ENCODE assay signal across 8 cellular contexts in the genomic region with DNA sequence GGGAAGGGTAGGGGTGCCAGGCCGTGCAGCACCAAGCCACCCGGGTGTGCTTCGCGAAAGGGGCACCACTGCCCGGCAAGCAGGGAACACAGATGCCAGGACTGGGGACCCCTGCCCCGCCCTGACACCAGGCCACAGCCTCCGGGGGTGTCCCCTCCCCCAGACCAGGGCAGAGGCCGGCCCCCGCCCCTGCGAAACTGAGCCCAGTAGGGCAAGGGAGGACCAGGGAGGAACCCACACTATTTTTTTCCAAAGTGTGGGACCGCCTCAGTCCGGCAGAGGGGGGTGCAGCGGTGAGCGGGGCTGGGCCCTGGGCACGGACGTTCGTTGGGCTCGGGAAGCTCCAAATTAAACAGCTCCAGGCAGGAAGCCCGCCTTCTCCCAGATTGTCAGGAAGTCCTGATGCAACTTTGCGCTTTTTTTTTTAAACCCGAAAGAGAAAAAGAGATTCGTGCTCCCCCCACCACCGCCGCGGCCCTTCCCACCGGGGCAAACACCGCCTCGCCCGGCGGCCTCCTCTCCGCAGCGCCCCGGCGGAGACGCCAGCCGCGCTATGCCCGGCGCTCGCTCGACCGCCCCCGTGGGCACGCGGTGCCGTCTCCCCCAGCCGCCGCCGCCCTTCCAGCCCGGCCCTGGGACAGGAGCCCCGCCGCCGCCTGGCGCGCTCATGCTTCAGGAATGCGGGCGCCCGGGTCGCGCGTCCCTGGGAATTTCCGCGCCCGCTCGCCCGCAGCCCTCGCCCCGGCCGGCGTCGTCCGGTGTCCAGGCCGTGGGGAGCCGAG. TPM values are rescaled to one million over a fixed set of nuclear protein-coding genes. Genes with fewer than 3 reads are reported as not detected.
DNase-seq lines count a peak whose midpoint lies in the region; ATAC-seq and TF ChIP-seq lines count a peak whose summit lies in the region.

No MANE protein-coding gene starts in this region.

- intact Hi-C loops in upper lobe of right lung (cut with DNase I): no loop called here

- no peaks in the 10 kb centered on the region for H3K9me3 ChIP-seq in mucosa of rectum (ENCODE audit: control insufficient read depth in 2 of 2, low read length in 2 of 2)
- no peaks in the 10 kb centered on the region for H3K9me3 ChIP-seq in upper lobe of right lung

- no peaks in the 10 kb centered on the region for H3K36me3 ChIP-seq in mucosa of rectum (ENCODE audit: control insufficient read depth in 2 of 2, insufficient read depth in 2 of 2, low read length in 2 of 2)
- H3K36me3 ChIP-seq in upper lobe of right lung: no peaks in the 10 kb centered on the region

- H3K27me3 ChIP-seq in mucosa of rectum (ENCODE audit: control insufficient read depth in 2 of 2, insufficient read depth in 2 of 2, low read length in 2 of 2): no peaks in the 10 kb centered on the region
- H3K27me3 ChIP-seq in upper lobe of right lung: no peaks in the 10 kb centered on the region

- TF ChIP-seq CTCF in upper lobe of right lung (IDR thresholded peaks at IDR 0.05): peak; percentile 59

- in situ Hi-C loops in KBM-7 (cut with MboI; ENCODE audit: low pct_unique_long_range_greater_than_20kb, low sequenced_read_pairs): no loop called here

- H3K4me3 ChIP-seq in mucosa of rectum (ENCODE audit: low read length in 2 of 2): peak overlapping the region; percentile 64 to 71
- H3K4me3 ChIP-seq in upper lobe of right lung: peak overlapping the region; percentile 54

- H3K4me1 ChIP-seq in mucosa of rectum (ENCODE audit: control insufficient read depth in 2 of 2, insufficient read depth in 2 of 2, low read length in 2 of 2): peaks cover 32 to 45% of the 10 kb centered on the region in 2 donors
- peaks cover 46% of the 10 kb centered on the region for H3K4me1 ChIP-seq in upper lobe of right lung

- DNase-seq in NCI-H1694 treated with DMSO at 0.1 percent for 48 hours (lab: John Stamatoyannopoulos, UW): peak; percentile 16
- no peak for DNase-seq in NCI-H1694 (lab: John Stamatoyannopoulos, UW)
- DNase-seq in KBM-7: peak; percentile 76
- DNase-seq in activated CD4-positive, alpha-beta T cell treated with anti-CD3 and anti-CD28 coated beads, Interleukin-2, amount 50 U/mL, for 1 hour: peak; percentile 50
- no peak for DNase-seq in epithelial cell of prostate (ENCODE audit: low read depth, low spot score)
- peak; percentile 88 for DNase-seq in upper lobe of right lung

- H3K27ac ChIP-seq in epithelial cell of prostate (peak overlapping the region; percentile 94), mucosa of rectum (ENCODE audit: low read depth in 2 of 2, low read length in 2 of 2) (peak overlapping the region; percentile 75 to 80), upper lobe of right lung (peak overlapping the region; percentile 79)

- H3K9ac ChIP-seq in mucosa of rectum (ENCODE audit: low read depth in 1 of 2, low read length in 2 of 2): peak overlapping the region; percentile 72 to 75

- ATAC-seq in upper lobe of right lung (peak; percentile 68), HG03135 (IDR thresholded peaks at IDR 0.05; ENCODE audit: unreplicated experiment) (no peak)

RNA-seq across cellular contexts. Expression of gene PIEZO1, which starts 0.8 kb away (rescaled TPM):
- 196 TPM for total RNA-seq in upper lobe of right lung

RNA-seq across cellular contexts. Expression of gene CDT1, which starts 19.3 kb away (rescaled TPM):
- 1.0 TPM for total RNA-seq in upper lobe of right lung

RNA-seq across cellular contexts. Expression of gene APRT, which starts 27.5 kb away (rescaled TPM):
- 85.2 TPM for total RNA-seq in upper lobe of right lung

Comparison
In these comparisons a context has a peak if more than half of its experiments do, and no peak if none do; other contexts are left out.
1. DNase-seq: peak in NCI-H1694 treated with DMSO at 0.1 percent for 48 hours (single experiment), KBM-7 (single experiment), activated CD4-positive, alpha-beta T cell treated with anti-CD3 and anti-CD28 coated beads, Interleukin-2, amount 50 U/mL, for 1 hour (single experiment) and upper lobe of right lung (single experiment); none in NCI-H1694 (single experiment) and epithelial cell of prostate (single experiment).
2. Peak in every context shown above with its lines, with median percentiles within 50 percentile points of each other: H3K27ac ChIP-seq.